18 cellular contexts compared by ENCODE assay signal in the genomic region with DNA sequence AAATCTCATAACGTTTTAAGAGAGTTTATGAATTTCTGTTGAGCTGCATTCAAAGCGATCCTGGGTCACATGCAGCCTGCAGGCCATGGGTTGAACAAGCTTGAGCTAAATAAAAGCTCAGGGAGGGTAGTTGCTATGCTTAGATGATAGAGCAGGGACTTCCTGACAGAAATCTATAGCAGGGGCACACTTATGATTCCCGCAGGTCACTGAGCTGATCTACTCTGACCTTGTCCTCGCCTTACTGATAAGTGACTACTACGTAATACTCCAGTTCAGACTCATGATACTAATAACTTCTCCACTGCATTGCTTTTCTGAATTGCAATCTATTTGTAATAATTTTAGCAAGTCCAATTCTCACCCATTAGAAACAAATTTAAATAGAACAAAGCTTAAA.
"Had no signal": no experiment of that assay in that cellular context is flagged by ENCODE, and none has a peak within 500 bp of the region (broad histone marks: within the 10 kb centered on the region; RNA-seq: fewer than 3 reads in every experiment).

No MANE protein-coding gene starts in this region.

- H3K27me3 ChIP-seq: neural progenitor cell, ovary, stomach, transverse colon had no signal

- H3K4me3 ChIP-seq: coronary artery, neural progenitor cell, ovary, prostate gland, stomach, thoracic aorta, transverse colon had no signal

- H3K27ac ChIP-seq: neural progenitor cell, ovary, prostate gland, transverse colon had no signal

- H3K4me3 Mint-ChIP-seq: endodermal cell, immature natural killer cell, natural killer cell, neural progenitor cell had no signal

- H3K27ac Mint-ChIP-seq: endodermal cell, immature natural killer cell, natural killer cell, neural progenitor cell had no signal

- H3K4me1 ChIP-seq: neural progenitor cell, prostate gland had no signal

- H3K9me3 ChIP-seq: ovary, prostate gland, stomach, thoracic aorta, transverse colon had no signal

- DNase-seq: central memory CD4-positive, alpha-beta T cell; effector CD4-positive, alpha-beta T cell; endodermal cell; foreskin melanocyte; immature natural killer cell; natural killer cell; nucleus accumbens; ovary; stimulated activated naive CD4-positive, alpha-beta T cell; stomach; substantia nigra; transverse colon had no signal

- H3K36me3 Mint-ChIP-seq: immature natural killer cell, natural killer cell had no signal

- H3K4me1 Mint-ChIP-seq: immature natural killer cell, natural killer cell had no signal

- H3K9me3 Mint-ChIP-seq: endodermal cell, neural progenitor cell had no signal

- FAIRE-seq: keratinocyte had no signal

- ATAC-seq: natural killer cell, sciatic nerve had no signal

- H3K36me3 ChIP-seq: neural progenitor cell, ovary, prostate gland, stomach, thoracic aorta, transverse colon had no signal
